In genomic region chr10:101142533-101143353, GRCh38 we compare ENCODE assay signal across 1 cellular context.
TF ChIP-seq lines count a peak whose summit lies in the region.

No MANE protein-coding gene starts in this region.

TF ChIP-seq in HCT116, 20 proteins besides CTCF, POLR2A, EP300 and RAD21:
- no peak for TF ChIP-seq ATF3 (IDR thresholded peaks at IDR 0.05)
- TF ChIP-seq FOSL1 (IDR thresholded peaks at IDR 0.05; ENCODE audit: low read depth): no peak
- no peak for TF ChIP-seq CEBPB (IDR thresholded peaks at IDR 0.05; ENCODE audit: low read depth)
- no peak for TF ChIP-seq ZNF274 (IDR thresholded peaks at IDR 0.05; ENCODE audit: low read depth, low read length)
- no peak for TF ChIP-seq JUND (IDR thresholded peaks at IDR 0.05)
- no peak for TF ChIP-seq CBX3 (IDR thresholded peaks at IDR 0.05; ENCODE audit: low read depth)
- TF ChIP-seq TCF7L2 (IDR thresholded peaks at IDR 0.05; ENCODE audit: borderline replicate concordance, extremely low read depth, insufficient read depth, insufficient read length): no peak
- TF ChIP-seq MAX (IDR thresholded peaks at IDR 0.05): no peak
TF ChIP-seq in HCT116: peak in this region for 0.
